ENCODE assay signal across 18 cellular contexts in the genomic region with DNA sequence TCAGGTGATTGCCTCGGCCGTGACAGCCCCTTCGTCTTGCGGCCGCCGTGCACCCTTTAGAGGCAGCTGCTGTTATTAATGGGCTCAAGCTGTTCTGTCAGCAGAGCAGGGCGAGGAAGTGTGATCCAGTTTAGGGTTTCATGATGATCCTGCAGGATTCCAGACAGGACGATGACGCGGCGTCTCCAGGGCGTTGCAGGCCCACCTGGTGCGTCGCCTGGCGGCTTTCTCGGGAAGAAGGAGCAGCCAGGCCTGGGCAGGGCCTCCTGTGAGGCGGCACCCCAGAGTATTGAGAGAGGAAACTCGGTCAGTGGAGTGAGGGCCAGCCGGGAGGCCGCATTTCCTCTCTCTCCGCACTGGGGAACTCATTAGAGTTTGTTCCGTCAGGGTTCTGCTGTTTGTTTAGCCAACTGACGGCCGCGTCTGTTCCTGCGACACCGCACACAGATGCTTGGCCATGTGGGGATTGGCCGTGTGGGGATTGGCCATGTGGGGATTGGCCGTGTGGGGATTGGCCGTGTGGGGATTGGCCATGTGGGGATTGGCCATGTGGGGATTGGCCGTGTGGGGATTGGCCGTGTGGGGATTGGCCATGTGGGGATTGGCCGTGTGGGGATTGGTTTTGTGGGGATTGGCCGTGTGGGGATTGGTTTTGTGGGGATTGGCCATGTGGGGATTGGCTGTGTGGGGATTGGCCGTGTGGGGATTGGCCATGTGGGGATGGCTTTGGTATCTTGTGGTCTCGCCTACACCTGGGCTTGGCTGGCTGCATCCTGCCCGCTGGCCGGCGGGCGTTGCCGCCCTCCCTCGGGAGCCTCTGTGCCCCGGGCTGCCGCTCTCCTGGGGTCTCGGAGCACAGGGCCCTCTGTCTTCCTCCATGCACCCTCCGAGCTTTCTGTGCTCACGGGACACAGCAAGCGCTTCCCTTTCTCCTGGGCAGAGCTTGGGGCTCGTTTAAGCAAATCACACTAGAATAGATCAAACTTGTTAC.
DNase-seq lines count a peak whose midpoint lies in the region; ATAC-seq lines count a peak whose summit lies in the region.
"Had no signal": no experiment of that assay in that cellular context is flagged by ENCODE, and none has a peak within 500 bp of the region (broad histone marks: within the 10 kb centered on the region; RNA-seq: fewer than 3 reads in every experiment).

No MANE protein-coding gene starts in this region.

- H3K4me3 Mint-ChIP-seq in activated T-cell treated with anti-CD3 and anti-CD28 coated beads, Interleukin-2, amount 50 U/mL, for 4 hours: no peak overlapping the region
- H3K4me3 Mint-ChIP-seq: activated T-cell treated with anti-CD3 and anti-CD28 coated beads, Interleukin-2, amount 50 U/mL, for 72 hours had no signal

- no peaks in the 10 kb centered on the region for H3K9me3 Mint-ChIP-seq in activated T-cell treated with anti-CD3 and anti-CD28 coated beads, Interleukin-2, amount 50 U/mL, for 4 hours
- H3K9me3 Mint-ChIP-seq: activated T-cell treated with anti-CD3 and anti-CD28 coated beads, Interleukin-2, amount 50 U/mL, for 72 hours; neural crest cell had no signal

- no peaks in the 10 kb centered on the region for H3K4me1 Mint-ChIP-seq in activated T-cell treated with anti-CD3 and anti-CD28 coated beads, Interleukin-2, amount 50 U/mL, for 4 hours (ENCODE audit: low read depth)

- peaks cover 16% of the 10 kb centered on the region for H3K36me3 Mint-ChIP-seq in activated T-cell treated with anti-CD3 and anti-CD28 coated beads, Interleukin-2, amount 50 U/mL, for 4 hours (ENCODE audit: insufficient read depth)

- in situ Hi-C loops in HAP-1 (cut with MboI; ENCODE audit: low sequenced_read_pairs): no loop called here

- H3K36me3 ChIP-seq in SJSA1 (peaks cover 44% of the 10 kb centered on the region), skeletal muscle tissue (ENCODE audit: control insufficient read depth in 3 of 3, insufficient read depth in 3 of 3, low read length in 3 of 3) (peaks cover 5 to 17% (median 11%) of the 10 kb centered on the region in 3 donors), HAP-1 (replicated peaks) (no peaks in the 10 kb centered on the region)

- 0 out of 2 replicates have a peak overlapping the region, but pooled peaks have one; percentile 27 for H3K27ac ChIP-seq in SJSA1
- peak overlapping the region; percentile 71 for H3K27ac ChIP-seq in skeletal muscle tissue (ENCODE audit: low read depth, low read length)
- H3K27ac ChIP-seq: C4-2B, GM23248 had no signal

- H3K9me3 ChIP-seq in SJSA1 (replicated peaks) (no peaks in the 10 kb centered on the region), skeletal muscle tissue (ENCODE audit: control insufficient read depth in 3 of 3, low read length in 3 of 3) (no peaks in the 10 kb centered on the region), HAP-1 (no peaks in the 10 kb centered on the region)
- H3K9me3 ChIP-seq: thyroid gland had no signal

- H3K27me3 Mint-ChIP-seq in activated T-cell treated with anti-CD3 and anti-CD28 coated beads, Interleukin-2, amount 50 U/mL, for 4 hours (ENCODE audit: low read depth): no peaks in the 10 kb centered on the region

- H3K4me1 ChIP-seq in SJSA1 (replicated peaks) (peaks cover 38% of the 10 kb centered on the region), skeletal muscle tissue (ENCODE audit: control insufficient read depth in 3 of 3, insufficient read depth in 3 of 3, low read length in 3 of 3) (peaks cover 3 to 13% (median 4%) of the 10 kb centered on the region in 3 donors), HAP-1 (no peaks in the 10 kb centered on the region)

- H3K27me3 ChIP-seq in SJSA1 (replicated peaks) (no peaks in the 10 kb centered on the region), skeletal muscle tissue (ENCODE audit: control insufficient read depth in 3 of 3, insufficient read depth in 3 of 3, low read length in 3 of 3) (no peaks in the 10 kb centered on the region), HAP-1 (ENCODE audit: low read depth) (no peaks in the 10 kb centered on the region)
- H3K27me3 ChIP-seq: thyroid gland had no signal

- H3K4me3 ChIP-seq in SJSA1: no peak overlapping the region
- peak overlapping the region in 1 of 3 donors; percentile 56 for H3K4me3 ChIP-seq in skeletal muscle tissue (ENCODE audit: low read length in 3 of 3)
- no peak overlapping the region for H3K4me3 ChIP-seq in HAP-1
- H3K4me3 ChIP-seq: GM23248, lung, thyroid gland had no signal

- DNase-seq in NCI-H2227 (lab: John Stamatoyannopoulos, UW; ENCODE audit: unreplicated experiment) (peak; percentile 20), NCI-H2227 treated with DMSO at 0.1 percent for 48 hours (lab: John Stamatoyannopoulos, UW) (no peak), SJSA1 (ENCODE audit: low read depth in 1 of 2, low spot score in 2 of 2) (no peak), iPS-NIHi11 (ENCODE audit: low spot score) (peak; percentile 36), HAP-1 (ENCODE audit: low spot score in 2 of 2) (no peak), mucosa of gallbladder (ENCODE audit: low spot score) (no peak)
- DNase-seq in activated T-cell treated with anti-CD3 and anti-CD28 coated beads, Interleukin-2, amount 50 U/mL, for 4 hours: no peak
- DNase-seq: activated T-cell treated with anti-CD3 and anti-CD28 coated beads, Interleukin-2, amount 50 U/mL, for 72 hours; central memory CD4-positive, alpha-beta T cell; effector memory CD4-positive, alpha-beta T cell; GM23248; NCI-H446; stimulated activated CD4-positive, alpha-beta T cell treated with anti-CD3 and anti-CD28 coated beads, Interleukin-4, amount 100 ng/mL, for 4 hours; thyroid gland had no signal

- no peak for ATAC-seq in activated T-cell treated with anti-CD3 and anti-CD28 coated beads, Interleukin-2, amount 50 U/mL, for 4 hours
- ATAC-seq: activated T-cell treated with anti-CD3 and anti-CD28 coated beads, Interleukin-2, amount 50 U/mL, for 72 hours had no signal

- H3K9ac ChIP-seq in skeletal muscle tissue (ENCODE audit: low read depth in 1 of 3, low read length in 3 of 3): peak overlapping the region in 2 of 3 donors; percentile 54 to 66
- H3K9ac ChIP-seq: GM23248 had no signal

Comparison
In these comparisons a context has a peak if more than half of its experiments do, and no peak if none do; other contexts are left out.
1. DNase-seq: peak in NCI-H2227 (single experiment) and iPS-NIHi11 (single experiment); none in NCI-H2227 treated with DMSO at 0.1 percent for 48 hours (single experiment), SJSA1 (0 of 2), HAP-1 (0 of 2), activated T-cell treated with anti-CD3 and anti-CD28 coated beads, Interleukin-2, amount 50 U/mL, for 4 hours (single experiment) and mucosa of gallbladder (single experiment).